Comparison of ENCODE assay signal across 15 cellular contexts in the genomic region with DNA sequence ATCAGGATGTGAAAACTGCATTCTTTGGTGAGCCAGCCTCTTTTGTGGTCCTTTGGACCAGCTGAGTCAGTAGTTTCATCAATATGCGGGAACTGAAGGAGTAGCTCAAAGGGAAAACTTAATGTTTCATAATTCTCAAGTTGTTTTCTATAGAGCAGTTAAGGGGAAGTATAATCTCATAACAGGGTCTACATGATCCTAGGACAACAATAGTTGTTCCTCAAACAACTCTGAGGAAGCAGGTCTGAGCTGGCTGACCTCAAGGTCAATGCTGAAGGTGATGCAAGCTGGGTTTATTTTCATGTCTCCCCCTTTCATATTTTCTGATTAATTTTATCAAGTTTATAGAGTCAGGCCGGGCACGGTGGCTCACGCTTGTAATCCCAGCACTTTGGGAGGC. TPM values are rescaled to one million over a fixed set of nuclear protein-coding genes. Genes with fewer than 3 reads are reported as not detected.
DNase-seq lines count a peak whose midpoint lies in the region; TF ChIP-seq lines count a peak whose summit lies in the region.
"Had no signal": no experiment of that assay in that cellular context is flagged by ENCODE, and none has a peak within 500 bp of the region (broad histone marks: within the 10 kb centered on the region; RNA-seq: fewer than 3 reads in every experiment).

No MANE protein-coding gene starts in this region.

- in situ Hi-C loops in transverse colon (cut with MboI; ENCODE audit: low pct_ligation_motif_present in 1 of 4, low pct_unique_long_range_greater_than_20kb in 1 of 4, low sequenced_read_pairs in 3 of 4) = no loop called here

- peaks cover 6% of the 10 kb centered on the region for H3K9me3 Mint-ChIP-seq in dendritic cell treated with granulocyte-macrophage colony-stimulating factor and Interleukin-4, amounts not matched to agents 40 ng/mL and 50 ng/mL, for 4 days
- peaks cover 23% of the 10 kb centered on the region for H3K9me3 Mint-ChIP-seq in nephron progenitor cell
- H3K9me3 Mint-ChIP-seq: CD8-positive, alpha-beta T cell had no signal

- TF ChIP-seq EP300 in transverse colon (IDR thresholded peaks at IDR 0.05; ENCODE audit: low read depth) = no peak

- 76 to 98% methylated on average over 3 to 4 of the region's 4 CpGs for WGBS in transverse colon (ENCODE audit: low coverage in 1 of 2), 2 donors

- H3K27me3 ChIP-seq in HL-60 (ENCODE audit: insufficient read depth, poor library complexity, severe bottlenecking) (no peaks in the 10 kb centered on the region), transverse colon (no peaks in the 10 kb centered on the region)

- H3K27me3 Mint-ChIP-seq in dendritic cell treated with granulocyte-macrophage colony-stimulating factor and Interleukin-4, amounts not matched to agents 40 ng/mL and 50 ng/mL, for 4 days = no peaks in the 10 kb centered on the region
- peaks cover 13% of the 10 kb centered on the region for H3K27me3 Mint-ChIP-seq in nephron progenitor cell (ENCODE audit: low read depth, poor library complexity)

- peak overlapping the region; percentile 83 for H3K27ac Mint-ChIP-seq in dendritic cell treated with granulocyte-macrophage colony-stimulating factor and Interleukin-4, amounts not matched to agents 40 ng/mL and 50 ng/mL, for 4 days
- H3K27ac Mint-ChIP-seq in nephron progenitor cell = peak overlapping the region; percentile 24
- H3K27ac Mint-ChIP-seq: CD8-positive, alpha-beta T cell had no signal

- no peak overlapping the region for H3K27ac ChIP-seq in HL-60 (replicated peaks)
- no peak overlapping the region for H3K27ac ChIP-seq in transverse colon

- DNase-seq in HL-60 (ENCODE audit: low read depth in 1 of 2, low spot score in 1 of 2) (peak; percentile 50 to 86), NOMO-1 treated with dmso at 0.1 percent for 144 hours (lab: John Stamatoyannopoulos, UW; ENCODE audit: unreplicated experiment) (peak; percentile 4), nephron progenitor cell (no peak), NCI-H1694 treated with DMSO at 0.1 percent for 48 hours (lab: John Stamatoyannopoulos, UW) (no peak), transverse colon (no peak), GDM1 (lab: John Stamatoyannopoulos, UW) (no peak), DMS 273 (lab: John Stamatoyannopoulos, UW; ENCODE audit: unreplicated experiment) (no peak)
- DNase-seq: CD8-positive, alpha-beta T cell; GOT3; NCI-H1105 treated with DMSO at 0.1 percent for 48 hours; NCI-H1930; NCI-H2171; NCI-H446 treated with DMSO at 0.1 percent for 48 hours; NCI-H748 treated with DMSO at 0.1 percent for 48 hours had no signal

- no peak for TF ChIP-seq POLR2A in transverse colon (IDR thresholded peaks at IDR 0.05)

- H3K36me3 Mint-ChIP-seq in dendritic cell treated with granulocyte-macrophage colony-stimulating factor and Interleukin-4, amounts not matched to agents 40 ng/mL and 50 ng/mL, for 4 days (ENCODE audit: low read depth) = no peaks in the 10 kb centered on the region
- peaks cover 6% of the 10 kb centered on the region for H3K36me3 Mint-ChIP-seq in nephron progenitor cell (ENCODE audit: low read depth)
- H3K36me3 Mint-ChIP-seq: CD8-positive, alpha-beta T cell had no signal

- no peak overlapping the region for H3K4me3 ChIP-seq in HL-60 (replicated peaks; ENCODE audit: insufficient read depth, low read length)
- H3K4me3 ChIP-seq in transverse colon = no peak overlapping the region

- no peaks in the 10 kb centered on the region for H3K36me3 ChIP-seq in transverse colon

- H3K9me3 ChIP-seq in transverse colon = no peaks in the 10 kb centered on the region

- intact Hi-C loops in dendritic cell treated with granulocyte-macrophage colony-stimulating factor and Interleukin-4, amounts not matched to agents 40 ng/mL and 50 ng/mL, for 4 days (cut with micrococcal nuclease) = no loop called here
- intact Hi-C loops in transverse colon (cut with DNase I; ENCODE audit: low total_unique reads) = no loop called here

- TF ChIP-seq CTCF in HL-60 (IDR thresholded peaks at IDR 0.05; ENCODE audit: insufficient read depth, low read length) (no peak), nephron progenitor cell (IDR thresholded peaks at IDR 0.05) (no peak), transverse colon (IDR thresholded peaks at IDR 0.05) (no peak)

- no peak overlapping the region for H3K4me3 Mint-ChIP-seq in dendritic cell treated with granulocyte-macrophage colony-stimulating factor and Interleukin-4, amounts not matched to agents 40 ng/mL and 50 ng/mL, for 4 days
- no peak overlapping the region for H3K4me3 Mint-ChIP-seq in nephron progenitor cell
- H3K4me3 Mint-ChIP-seq: CD8-positive, alpha-beta T cell had no signal

- H3K4me1 Mint-ChIP-seq in dendritic cell treated with granulocyte-macrophage colony-stimulating factor and Interleukin-4, amounts not matched to agents 40 ng/mL and 50 ng/mL, for 4 days (ENCODE audit: low read depth) = peaks cover 70% of the 10 kb centered on the region
- H3K4me1 Mint-ChIP-seq in nephron progenitor cell = peaks cover 13% of the 10 kb centered on the region

- H3K4me1 ChIP-seq in transverse colon = peaks cover 0 to 10% (median 4%) of the 10 kb centered on the region in 4 donors

RNA-seq across cellular contexts. Expression of gene IRF2, which starts 36.1 kb away (rescaled TPM):
- total RNA-seq in transverse colon = 10 to 100 TPM; 15.3 to 85.3 (median 42.5) TPM

Comparison
In these comparisons a context has a peak if more than half of its experiments do, and no peak if none do; other contexts are left out.
1. DNase-seq: peak in HL-60 (2 of 2) and NOMO-1 treated with dmso at 0.1 percent for 144 hours (single experiment); none in nephron progenitor cell (single experiment), NCI-H1694 treated with DMSO at 0.1 percent for 48 hours (single experiment), transverse colon (single experiment), GDM1 (single experiment) and DMS 273 (single experiment).